ENCODE assay signal across 1 cellular context in genomic region chr1:205284420-205285144, GRCh38.
TF ChIP-seq lines count a peak whose summit lies in the region.

No MANE protein-coding gene starts in this region.

TF ChIP-seq in GM12878, 131 proteins besides CTCF, POLR2A, EP300 and RAD21 (continued from another document):
- TF ChIP-seq ZNF687 (IDR thresholded peaks at IDR 0.05) = peak; percentile 91; the same call in 1 of the 2 replicates
- 0 out of 2 replicates have a peak, but pooled peaks have one; percentile 34 for TF ChIP-seq MTA2 (IDR thresholded peaks at IDR 0.05; ENCODE audit: low read depth)
- peak; percentile 65; the same call in 1 of the 2 replicates for TF ChIP-seq TCF12 (IDR thresholded peaks at IDR 0.05; ENCODE audit: low read depth, low read length)
- TF ChIP-seq ATF7 (IDR thresholded peaks at IDR 0.05; ENCODE audit: low read depth) = peak; percentile 60; the same call in 1 of the 2 replicates
- TF ChIP-seq IKZF2 (IDR thresholded peaks at IDR 0.05) = peak; percentile 55 to 80; a peak in 3 of 4 replicates
- TF ChIP-seq, protein P1, sequence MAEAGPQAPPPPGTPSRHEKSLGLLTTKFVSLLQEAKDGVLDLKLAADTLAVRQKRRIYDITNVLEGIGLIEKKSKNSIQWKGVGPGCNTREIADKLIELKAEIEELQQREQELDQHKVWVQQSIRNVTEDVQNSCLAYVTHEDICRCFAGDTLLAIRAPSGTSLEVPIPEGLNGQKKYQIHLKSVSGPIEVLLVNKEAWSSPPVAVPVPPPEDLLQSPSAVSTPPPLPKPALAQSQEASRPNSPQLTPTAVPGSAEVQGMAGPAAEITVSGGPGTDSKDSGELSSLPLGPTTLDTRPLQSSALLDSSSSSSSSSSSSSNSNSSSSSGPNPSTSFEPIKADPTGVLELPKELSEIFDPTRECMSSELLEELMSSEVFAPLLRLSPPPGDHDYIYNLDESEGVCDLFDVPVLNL (IDR thresholded peaks at IDR 0.05; ENCODE audit: low read depth, low read length) = no peak
- no peak for TF ChIP-seq WRNIP1 (IDR thresholded peaks at IDR 0.05; ENCODE audit: borderline replicate concordance, low read depth, low read length)
- TF ChIP-seq SMARCA5 (IDR thresholded peaks at IDR 0.05) = 0 out of 2 replicates have a peak, but pooled peaks have one; percentile 32
- no peak for TF ChIP-seq TARDBP (IDR thresholded peaks at IDR 0.05; ENCODE audit: borderline replicate concordance)
- TF ChIP-seq CEBPB (IDR thresholded peaks at IDR 0.05; ENCODE audit: borderline replicate concordance in 1 of 2, low read depth in 2 of 2, low read length in 2 of 2) = peak in 1 of 2 experiments; percentile 67; a peak in 1 of 4 replicates
- TF ChIP-seq DPF2 (IDR thresholded peaks at IDR 0.05) = 0 out of 2 replicates have a peak, but pooled peaks have one; percentile 51
- peak; percentile 48 for TF ChIP-seq SMAD1 (IDR thresholded peaks at IDR 0.05; ENCODE audit: low read depth, partially characterized antibody)
- peak; percentile 78 for TF ChIP-seq YY1 (IDR thresholded peaks at IDR 0.05; ENCODE audit: low read depth, low read length)
- TF ChIP-seq LARP7 (IDR thresholded peaks at IDR 0.05) = 0 out of 2 replicates have a peak, but pooled peaks have one; percentile 18
- TF ChIP-seq GATAD2B (conservative IDR thresholded peaks at IDR 0.05; ENCODE audit: low read depth) = 0 out of 2 replicates have a peak, but pooled peaks have one; percentile 47
- no peak for TF ChIP-seq NR2C1 (IDR thresholded peaks at IDR 0.05)
- peak; percentile 56; the same call in 1 of the 2 replicates for TF ChIP-seq MAX (IDR thresholded peaks at IDR 0.05; ENCODE audit: low read depth, low read length)
- TF ChIP-seq NR2F1 (conservative IDR thresholded peaks at IDR 0.05) = 0 out of 2 replicates have a peak, but pooled peaks have one; percentile 35
- TF ChIP-seq NBN (IDR thresholded peaks at IDR 0.05) = peak; percentile 91
- no peak for TF ChIP-seq RELA (IDR thresholded peaks at IDR 0.05; ENCODE audit: borderline replicate concordance, partially characterized antibody)
- peak; percentile 86 for TF ChIP-seq RUNX3 (IDR thresholded peaks at IDR 0.05; ENCODE audit: low read length)
- peak; percentile 98 for TF ChIP-seq HDGF (IDR thresholded peaks at IDR 0.05)
- no peak for TF ChIP-seq NR2C2 (IDR thresholded peaks at IDR 0.05; ENCODE audit: borderline replicate concordance, control insufficient read depth, insufficient read length, low read depth)
- TF ChIP-seq TCF7 (IDR thresholded peaks at IDR 0.05; ENCODE audit: borderline replicate concordance) = peak; percentile 92
- TF ChIP-seq CREB1 (IDR thresholded peaks at IDR 0.05; ENCODE audit: low read depth) = peak; percentile 37; the same call in 1 of the 2 replicates
- TF ChIP-seq, protein P2, sequence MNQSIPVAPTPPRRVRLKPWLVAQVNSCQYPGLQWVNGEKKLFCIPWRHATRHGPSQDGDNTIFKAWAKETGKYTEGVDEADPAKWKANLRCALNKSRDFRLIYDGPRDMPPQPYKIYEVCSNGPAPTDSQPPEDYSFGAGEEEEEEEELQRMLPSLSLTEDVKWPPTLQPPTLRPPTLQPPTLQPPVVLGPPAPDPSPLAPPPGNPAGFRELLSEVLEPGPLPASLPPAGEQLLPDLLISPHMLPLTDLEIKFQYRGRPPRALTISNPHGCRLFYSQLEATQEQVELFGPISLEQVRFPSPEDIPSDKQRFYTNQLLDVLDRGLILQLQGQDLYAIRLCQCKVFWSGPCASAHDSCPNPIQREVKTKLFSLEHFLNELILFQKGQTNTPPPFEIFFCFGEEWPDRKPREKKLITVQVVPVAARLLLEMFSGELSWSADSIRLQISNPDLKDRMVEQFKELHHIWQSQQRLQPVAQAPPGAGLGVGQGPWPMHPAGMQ (IDR thresholded peaks at IDR 0.05; ENCODE audit: borderline replicate concordance) = no peak
- TF ChIP-seq CHD2 (IDR thresholded peaks at IDR 0.05; ENCODE audit: borderline replicate concordance, low read depth, low read length) = peak; percentile 57; the same call in 1 of the 2 replicates
- TF ChIP-seq, protein P3, sequence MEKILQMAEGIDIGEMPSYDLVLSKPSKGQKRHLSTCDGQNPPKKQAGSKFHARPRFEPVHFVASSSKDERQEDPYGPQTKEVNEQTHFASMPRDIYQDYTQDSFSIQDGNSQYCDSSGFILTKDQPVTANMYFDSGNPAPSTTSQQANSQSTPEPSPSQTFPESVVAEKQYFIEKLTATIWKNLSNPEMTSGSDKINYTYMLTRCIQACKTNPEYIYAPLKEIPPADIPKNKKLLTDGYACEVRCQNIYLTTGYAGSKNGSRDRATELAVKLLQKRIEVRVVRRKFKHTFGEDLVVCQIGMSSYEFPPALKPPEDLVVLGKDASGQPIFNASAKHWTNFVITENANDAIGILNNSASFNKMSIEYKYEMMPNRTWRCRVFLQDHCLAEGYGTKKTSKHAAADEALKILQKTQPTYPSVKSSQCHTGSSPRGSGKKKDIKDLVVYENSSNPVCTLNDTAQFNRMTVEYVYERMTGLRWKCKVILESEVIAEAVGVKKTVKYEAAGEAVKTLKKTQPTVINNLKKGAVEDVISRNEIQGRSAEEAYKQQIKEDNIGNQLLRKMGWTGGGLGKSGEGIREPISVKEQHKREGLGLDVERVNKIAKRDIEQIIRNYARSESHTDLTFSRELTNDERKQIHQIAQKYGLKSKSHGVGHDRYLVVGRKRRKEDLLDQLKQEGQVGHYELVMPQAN (conservative IDR thresholded peaks at IDR 0.05) = 0 out of 2 replicates have a peak, but pooled peaks have one; percentile 33
- TF ChIP-seq, protein P4, sequence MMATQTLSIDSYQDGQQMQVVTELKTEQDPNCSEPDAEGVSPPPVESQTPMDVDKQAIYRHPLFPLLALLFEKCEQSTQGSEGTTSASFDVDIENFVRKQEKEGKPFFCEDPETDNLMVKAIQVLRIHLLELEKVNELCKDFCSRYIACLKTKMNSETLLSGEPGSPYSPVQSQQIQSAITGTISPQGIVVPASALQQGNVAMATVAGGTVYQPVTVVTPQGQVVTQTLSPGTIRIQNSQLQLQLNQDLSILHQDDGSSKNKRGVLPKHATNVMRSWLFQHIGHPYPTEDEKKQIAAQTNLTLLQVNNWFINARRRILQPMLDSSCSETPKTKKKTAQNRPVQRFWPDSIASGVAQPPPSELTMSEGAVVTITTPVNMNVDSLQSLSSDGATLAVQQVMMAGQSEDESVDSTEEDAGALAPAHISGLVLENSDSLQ (IDR thresholded peaks at IDR 0.05) = peak; percentile 69
